2 cellular contexts compared by ENCODE assay signal in the genomic region with DNA sequence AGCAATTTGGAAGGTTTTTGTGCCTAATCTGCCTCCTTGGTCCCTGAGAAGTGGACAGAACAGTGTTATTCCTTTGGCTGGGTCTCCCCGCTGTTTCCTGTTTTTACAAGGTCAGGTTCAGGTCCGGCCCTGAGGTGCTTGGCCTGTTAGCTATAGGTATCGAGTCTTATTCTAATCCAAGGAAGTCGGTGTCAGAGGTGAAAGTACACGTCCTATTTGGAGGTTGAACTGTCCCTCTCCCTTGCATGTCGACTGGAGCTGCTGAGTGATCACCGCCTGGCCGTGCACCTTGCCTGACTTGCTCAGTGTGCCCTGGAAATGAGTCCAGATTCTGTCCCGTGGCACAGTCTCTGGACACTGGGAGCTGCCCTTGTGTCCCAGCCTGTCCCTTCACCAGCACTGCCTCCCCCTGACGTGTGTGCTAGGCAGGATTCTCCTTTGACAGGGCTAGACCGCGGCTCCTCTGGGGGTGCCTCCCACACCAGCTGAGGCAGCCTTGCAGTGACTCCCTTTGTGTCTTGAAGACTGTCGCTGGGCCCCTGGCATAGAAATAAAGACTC.
TF ChIP-seq lines count a peak whose summit lies in the region.

No MANE protein-coding gene starts in this region.

TF ChIP-seq in GM23338, 12 proteins besides CTCF, POLR2A, EP300 and RAD21 (continued from another document):
- TF ChIP-seq, protein P1, sequence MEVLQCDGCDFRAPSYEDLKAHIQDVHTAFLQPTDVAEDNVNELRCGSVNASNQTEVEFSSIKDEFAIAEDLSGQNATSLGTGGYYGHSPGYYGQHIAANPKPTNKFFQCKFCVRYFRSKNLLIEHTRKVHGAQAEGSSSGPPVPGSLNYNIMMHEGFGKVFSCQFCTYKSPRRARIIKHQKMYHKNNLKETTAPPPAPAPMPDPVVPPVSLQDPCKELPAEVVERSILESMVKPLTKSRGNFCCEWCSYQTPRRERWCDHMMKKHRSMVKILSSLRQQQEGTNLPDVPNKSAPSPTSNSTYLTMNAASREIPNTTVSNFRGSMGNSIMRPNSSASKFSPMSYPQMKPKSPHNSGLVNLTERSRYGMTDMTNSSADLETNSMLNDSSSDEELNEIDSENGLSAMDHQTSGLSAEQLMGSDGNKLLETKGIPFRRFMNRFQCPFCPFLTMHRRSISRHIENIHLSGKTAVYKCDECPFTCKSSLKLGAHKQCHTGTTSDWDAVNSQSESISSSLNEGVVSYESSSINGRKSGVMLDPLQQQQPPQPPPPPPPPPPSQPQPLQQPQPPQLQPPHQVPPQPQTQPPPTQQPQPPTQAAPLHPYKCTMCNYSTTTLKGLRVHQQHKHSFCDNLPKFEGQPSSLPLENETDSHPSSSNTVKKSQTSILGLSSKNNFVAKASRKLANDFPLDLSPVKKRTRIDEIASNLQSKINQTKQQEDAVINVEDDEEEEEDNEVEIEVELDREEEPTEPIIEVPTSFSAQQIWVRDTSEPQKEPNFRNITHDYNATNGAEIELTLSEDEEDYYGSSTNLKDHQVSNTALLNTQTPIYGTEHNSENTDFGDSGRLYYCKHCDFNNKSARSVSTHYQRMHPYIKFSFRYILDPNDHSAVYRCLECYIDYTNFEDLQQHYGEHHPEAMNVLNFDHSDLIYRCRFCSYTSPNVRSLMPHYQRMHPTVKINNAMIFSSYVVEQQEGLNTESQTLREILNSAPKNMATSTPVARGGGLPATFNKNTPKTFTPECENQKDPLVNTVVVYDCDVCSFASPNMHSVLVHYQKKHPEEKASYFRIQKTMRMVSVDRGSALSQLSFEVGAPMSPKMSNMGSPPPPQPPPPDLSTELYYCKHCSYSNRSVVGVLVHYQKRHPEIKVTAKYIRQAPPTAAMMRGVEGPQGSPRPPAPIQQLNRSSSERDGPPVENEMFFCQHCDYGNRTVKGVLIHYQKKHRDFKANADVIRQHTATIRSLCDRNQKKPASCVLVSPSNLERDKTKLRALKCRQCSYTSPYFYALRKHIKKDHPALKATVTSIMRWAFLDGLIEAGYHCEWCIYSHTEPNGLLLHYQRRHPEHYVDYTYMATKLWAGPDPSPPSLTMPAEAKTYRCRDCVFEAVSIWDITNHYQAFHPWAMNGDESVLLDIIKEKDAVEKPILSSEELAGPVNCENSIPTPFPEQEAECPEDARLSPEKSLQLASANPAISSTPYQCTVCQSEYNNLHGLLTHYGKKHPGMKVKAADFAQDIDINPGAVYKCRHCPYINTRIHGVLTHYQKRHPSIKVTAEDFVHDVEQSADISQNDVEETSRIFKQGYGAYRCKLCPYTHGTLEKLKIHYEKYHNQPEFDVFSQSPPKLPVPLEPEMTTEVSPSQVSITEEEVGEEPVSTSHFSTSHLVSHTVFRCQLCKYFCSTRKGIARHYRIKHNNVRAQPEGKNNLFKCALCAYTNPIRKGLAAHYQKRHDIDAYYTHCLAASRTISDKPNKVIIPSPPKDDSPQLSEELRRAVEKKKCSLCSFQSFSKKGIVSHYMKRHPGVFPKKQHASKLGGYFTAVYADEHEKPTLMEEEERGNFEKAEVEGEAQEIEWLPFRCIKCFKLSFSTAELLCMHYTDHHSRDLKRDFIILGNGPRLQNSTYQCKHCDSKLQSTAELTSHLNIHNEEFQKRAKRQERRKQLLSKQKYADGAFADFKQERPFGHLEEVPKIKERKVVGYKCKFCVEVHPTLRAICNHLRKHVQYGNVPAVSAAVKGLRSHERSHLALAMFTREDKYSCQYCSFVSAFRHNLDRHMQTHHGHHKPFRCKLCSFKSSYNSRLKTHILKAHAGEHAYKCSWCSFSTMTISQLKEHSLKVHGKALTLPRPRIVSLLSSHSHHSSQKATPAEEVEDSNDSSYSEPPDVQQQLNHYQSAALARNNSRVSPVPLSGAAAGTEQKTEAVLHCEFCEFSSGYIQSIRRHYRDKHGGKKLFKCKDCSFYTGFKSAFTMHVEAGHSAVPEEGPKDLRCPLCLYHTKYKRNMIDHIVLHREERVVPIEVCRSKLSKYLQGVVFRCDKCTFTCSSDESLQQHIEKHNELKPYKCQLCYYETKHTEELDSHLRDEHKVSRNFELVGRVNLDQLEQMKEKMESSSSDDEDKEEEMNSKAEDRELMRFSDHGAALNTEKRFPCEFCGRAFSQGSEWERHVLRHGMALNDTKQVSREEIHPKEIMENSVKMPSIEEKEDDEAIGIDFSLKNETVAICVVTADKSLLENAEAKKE (CRISPR knock-in tag; IDR thresholded peaks at IDR 0.05): no peak
- TF ChIP-seq NANOG (IDR thresholded peaks at IDR 0.05; ENCODE audit: borderline replicate concordance) (no peak), ZNF114 (CRISPR knock-in tag; IDR thresholded peaks at IDR 0.05) (no peak), STAT1 (IDR thresholded peaks at IDR 0.05; ENCODE audit: unreplicated experiment) (no peak), ZNF331 (CRISPR knock-in tag; IDR thresholded peaks at IDR 0.05; ENCODE audit: low read depth) (no peak), JUNB (IDR thresholded peaks at IDR 0.05; ENCODE audit: unreplicated experiment) (no peak)
- TF ChIP-seq, protein P2, sequence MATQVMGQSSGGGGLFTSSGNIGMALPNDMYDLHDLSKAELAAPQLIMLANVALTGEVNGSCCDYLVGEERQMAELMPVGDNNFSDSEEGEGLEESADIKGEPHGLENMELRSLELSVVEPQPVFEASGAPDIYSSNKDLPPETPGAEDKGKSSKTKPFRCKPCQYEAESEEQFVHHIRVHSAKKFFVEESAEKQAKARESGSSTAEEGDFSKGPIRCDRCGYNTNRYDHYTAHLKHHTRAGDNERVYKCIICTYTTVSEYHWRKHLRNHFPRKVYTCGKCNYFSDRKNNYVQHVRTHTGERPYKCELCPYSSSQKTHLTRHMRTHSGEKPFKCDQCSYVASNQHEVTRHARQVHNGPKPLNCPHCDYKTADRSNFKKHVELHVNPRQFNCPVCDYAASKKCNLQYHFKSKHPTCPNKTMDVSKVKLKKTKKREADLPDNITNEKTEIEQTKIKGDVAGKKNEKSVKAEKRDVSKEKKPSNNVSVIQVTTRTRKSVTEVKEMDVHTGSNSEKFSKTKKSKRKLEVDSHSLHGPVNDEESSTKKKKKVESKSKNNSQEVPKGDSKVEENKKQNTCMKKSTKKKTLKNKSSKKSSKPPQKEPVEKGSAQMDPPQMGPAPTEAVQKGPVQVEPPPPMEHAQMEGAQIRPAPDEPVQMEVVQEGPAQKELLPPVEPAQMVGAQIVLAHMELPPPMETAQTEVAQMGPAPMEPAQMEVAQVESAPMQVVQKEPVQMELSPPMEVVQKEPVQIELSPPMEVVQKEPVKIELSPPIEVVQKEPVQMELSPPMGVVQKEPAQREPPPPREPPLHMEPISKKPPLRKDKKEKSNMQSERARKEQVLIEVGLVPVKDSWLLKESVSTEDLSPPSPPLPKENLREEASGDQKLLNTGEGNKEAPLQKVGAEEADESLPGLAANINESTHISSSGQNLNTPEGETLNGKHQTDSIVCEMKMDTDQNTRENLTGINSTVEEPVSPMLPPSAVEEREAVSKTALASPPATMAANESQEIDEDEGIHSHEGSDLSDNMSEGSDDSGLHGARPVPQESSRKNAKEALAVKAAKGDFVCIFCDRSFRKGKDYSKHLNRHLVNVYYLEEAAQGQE (IDR thresholded peaks at IDR 0.05; ENCODE audit: unreplicated experiment): no peak
- TF ChIP-seq, protein P3, sequence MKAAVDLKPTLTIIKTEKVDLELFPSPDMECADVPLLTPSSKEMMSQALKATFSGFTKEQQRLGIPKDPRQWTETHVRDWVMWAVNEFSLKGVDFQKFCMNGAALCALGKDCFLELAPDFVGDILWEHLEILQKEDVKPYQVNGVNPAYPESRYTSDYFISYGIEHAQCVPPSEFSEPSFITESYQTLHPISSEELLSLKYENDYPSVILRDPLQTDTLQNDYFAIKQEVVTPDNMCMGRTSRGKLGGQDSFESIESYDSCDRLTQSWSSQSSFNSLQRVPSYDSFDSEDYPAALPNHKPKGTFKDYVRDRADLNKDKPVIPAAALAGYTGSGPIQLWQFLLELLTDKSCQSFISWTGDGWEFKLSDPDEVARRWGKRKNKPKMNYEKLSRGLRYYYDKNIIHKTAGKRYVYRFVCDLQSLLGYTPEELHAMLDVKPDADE (IDR thresholded peaks at IDR 0.05): no peak
TF ChIP-seq in GM23338: peak in this region for 0.

TF ChIP-seq in WTC11, 78 proteins besides CTCF, POLR2A, EP300 and RAD21 (continued from another document):
- TF ChIP-seq, protein P4, sequence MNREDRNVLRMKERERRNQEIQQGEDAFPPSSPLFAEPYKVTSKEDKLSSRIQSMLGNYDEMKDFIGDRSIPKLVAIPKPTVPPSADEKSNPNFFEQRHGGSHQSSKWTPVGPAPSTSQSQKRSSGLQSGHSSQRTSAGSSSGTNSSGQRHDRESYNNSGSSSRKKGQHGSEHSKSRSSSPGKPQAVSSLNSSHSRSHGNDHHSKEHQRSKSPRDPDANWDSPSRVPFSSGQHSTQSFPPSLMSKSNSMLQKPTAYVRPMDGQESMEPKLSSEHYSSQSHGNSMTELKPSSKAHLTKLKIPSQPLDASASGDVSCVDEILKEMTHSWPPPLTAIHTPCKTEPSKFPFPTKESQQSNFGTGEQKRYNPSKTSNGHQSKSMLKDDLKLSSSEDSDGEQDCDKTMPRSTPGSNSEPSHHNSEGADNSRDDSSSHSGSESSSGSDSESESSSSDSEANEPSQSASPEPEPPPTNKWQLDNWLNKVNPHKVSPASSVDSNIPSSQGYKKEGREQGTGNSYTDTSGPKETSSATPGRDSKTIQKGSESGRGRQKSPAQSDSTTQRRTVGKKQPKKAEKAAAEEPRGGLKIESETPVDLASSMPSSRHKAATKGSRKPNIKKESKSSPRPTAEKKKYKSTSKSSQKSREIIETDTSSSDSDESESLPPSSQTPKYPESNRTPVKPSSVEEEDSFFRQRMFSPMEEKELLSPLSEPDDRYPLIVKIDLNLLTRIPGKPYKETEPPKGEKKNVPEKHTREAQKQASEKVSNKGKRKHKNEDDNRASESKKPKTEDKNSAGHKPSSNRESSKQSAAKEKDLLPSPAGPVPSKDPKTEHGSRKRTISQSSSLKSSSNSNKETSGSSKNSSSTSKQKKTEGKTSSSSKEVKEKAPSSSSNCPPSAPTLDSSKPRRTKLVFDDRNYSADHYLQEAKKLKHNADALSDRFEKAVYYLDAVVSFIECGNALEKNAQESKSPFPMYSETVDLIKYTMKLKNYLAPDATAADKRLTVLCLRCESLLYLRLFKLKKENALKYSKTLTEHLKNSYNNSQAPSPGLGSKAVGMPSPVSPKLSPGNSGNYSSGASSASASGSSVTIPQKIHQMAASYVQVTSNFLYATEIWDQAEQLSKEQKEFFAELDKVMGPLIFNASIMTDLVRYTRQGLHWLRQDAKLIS (CRISPR knock-in tag; IDR thresholded peaks at IDR 0.05; ENCODE audit: borderline replicate concordance): no peak
- TF ChIP-seq ZNF423 (CRISPR knock-in tag; IDR thresholded peaks at IDR 0.05) (no peak), NFYB (CRISPR knock-in tag; conservative IDR thresholded peaks at IDR 0.05; ENCODE audit: low read depth) (no peak), CREB1 (CRISPR knock-in tag; IDR thresholded peaks at IDR 0.05) (no peak), ZNF416 (CRISPR knock-in tag; IDR thresholded peaks at IDR 0.05) (no peak), HMGA2 (CRISPR knock-in tag; IDR thresholded peaks at IDR 0.05) (no peak), SP1 (CRISPR knock-in tag; conservative IDR thresholded peaks at IDR 0.05) (no peak)
- TF ChIP-seq, protein P5, sequence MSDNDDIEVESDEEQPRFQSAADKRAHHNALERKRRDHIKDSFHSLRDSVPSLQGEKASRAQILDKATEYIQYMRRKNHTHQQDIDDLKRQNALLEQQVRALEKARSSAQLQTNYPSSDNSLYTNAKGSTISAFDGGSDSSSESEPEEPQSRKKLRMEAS (CRISPR knock-in tag; IDR thresholded peaks at IDR 0.05): no peak
- TF ChIP-seq, protein P6, sequence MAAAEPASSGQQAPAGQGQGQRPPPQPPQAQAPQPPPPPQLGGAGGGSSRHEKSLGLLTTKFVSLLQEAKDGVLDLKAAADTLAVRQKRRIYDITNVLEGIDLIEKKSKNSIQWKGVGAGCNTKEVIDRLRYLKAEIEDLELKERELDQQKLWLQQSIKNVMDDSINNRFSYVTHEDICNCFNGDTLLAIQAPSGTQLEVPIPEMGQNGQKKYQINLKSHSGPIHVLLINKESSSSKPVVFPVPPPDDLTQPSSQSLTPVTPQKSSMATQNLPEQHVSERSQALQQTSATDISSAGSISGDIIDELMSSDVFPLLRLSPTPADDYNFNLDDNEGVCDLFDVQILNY (CRISPR knock-in tag; IDR thresholded peaks at IDR 0.05): no peak
- TF ChIP-seq, protein P7, sequence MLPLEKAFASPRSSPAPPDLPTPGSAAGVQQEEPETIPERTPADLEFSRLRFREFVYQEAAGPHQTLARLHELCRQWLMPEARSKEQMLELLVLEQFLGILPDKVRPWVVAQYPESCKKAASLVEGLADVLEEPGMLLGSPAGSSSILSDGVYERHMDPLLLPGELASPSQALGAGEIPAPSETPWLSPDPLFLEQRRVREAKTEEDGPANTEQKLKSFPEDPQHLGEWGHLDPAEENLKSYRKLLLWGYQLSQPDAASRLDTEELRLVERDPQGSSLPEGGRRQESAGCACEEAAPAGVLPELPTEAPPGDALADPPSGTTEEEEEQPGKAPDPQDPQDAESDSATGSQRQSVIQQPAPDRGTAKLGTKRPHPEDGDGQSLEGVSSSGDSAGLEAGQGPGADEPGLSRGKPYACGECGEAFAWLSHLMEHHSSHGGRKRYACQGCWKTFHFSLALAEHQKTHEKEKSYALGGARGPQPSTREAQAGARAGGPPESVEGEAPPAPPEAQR (CRISPR knock-in tag; IDR thresholded peaks at IDR 0.05): no peak
TF ChIP-seq in WTC11: peak in this region for 0.
